ENCODE assay signal across 5 cellular contexts in genomic region chr6:150086026-150086425, GRCh38. TPM values are rescaled to one million over a fixed set of nuclear protein-coding genes. Genes with fewer than 3 reads are reported as not detected.
"Had no signal": no experiment of that assay in that cellular context is flagged by ENCODE, and none has a peak within 500 bp of the region (broad histone marks: within the 10 kb centered on the region; RNA-seq: fewer than 3 reads in every experiment).

No MANE protein-coding gene starts in this region.

- H3K4me3 Mint-ChIP-seq: GM23338, H9 had no signal

- H3K9me3 Mint-ChIP-seq: GM23338, H9 had no signal

- H3K27ac Mint-ChIP-seq: GM23338, H9 had no signal

- DNase-seq: H9, HCEC 1CT, IMR-90 had no signal

RNA-seq across cellular contexts. Expression of gene ULBP3, which starts 17.1 kb away (rescaled TPM):
- total RNA-seq: K562 had no signal

RNA-seq across cellular contexts. Expression of gene PPP1R14C, which starts 56.8 kb away (rescaled TPM):
- total RNA-seq: IMR-90 had no signal
